In the genomic region with DNA sequence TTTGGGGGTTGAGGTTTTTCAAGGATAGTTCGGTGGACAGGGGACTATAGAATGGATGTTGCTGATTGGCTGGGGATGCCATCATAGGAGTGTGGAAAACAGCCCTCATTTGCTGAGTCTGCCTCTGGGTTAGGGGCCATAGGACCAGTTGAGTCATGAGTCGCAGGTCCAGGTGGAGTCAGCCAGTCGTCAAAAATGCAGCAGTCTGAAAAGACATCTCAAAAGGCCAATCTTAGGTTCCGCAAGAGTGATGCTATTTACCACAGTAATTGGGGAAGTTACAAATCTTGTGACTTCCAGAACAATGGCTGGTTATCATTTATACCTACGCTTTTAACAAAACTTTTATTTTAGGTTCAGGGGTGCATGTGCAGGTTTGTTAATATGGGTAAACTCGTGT, we compare ENCODE assay signal across 15 cellular contexts.
DNase-seq lines count a peak whose midpoint lies in the region; ATAC-seq and TF ChIP-seq lines count a peak whose summit lies in the region.
"Had no signal": no experiment of that assay in that cellular context is flagged by ENCODE, and none has a peak within 500 bp of the region (broad histone marks: within the 10 kb centered on the region; RNA-seq: fewer than 3 reads in every experiment).

No MANE protein-coding gene starts in this region.

- H3K27ac Mint-ChIP-seq in stimulated activated naive B cell treated with anti-CD40 and anti-IgM and Interleukin-4, amounts not matched to agents 10 μg/mL and 1 μg/mL and 100 μg/mL, for 72 hours, result no peak overlapping the region
- H3K27ac Mint-ChIP-seq: CD14-positive monocyte; CD8-positive, alpha-beta T cell had no signal

- peak overlapping the region; percentile 94 for H3K27ac ChIP-seq in OCI-LY1 (ENCODE audit: low read depth, low read length, poor library complexity, severe bottlenecking)
- no peak overlapping the region for H3K27ac ChIP-seq in heart right ventricle

- H3K9ac ChIP-seq in OCI-LY1 (ENCODE audit: low read length), result no peak overlapping the region

- H3K4me3 Mint-ChIP-seq in stimulated activated naive B cell treated with anti-CD40 and anti-IgM and Interleukin-4, amounts not matched to agents 10 μg/mL and 1 μg/mL and 100 μg/mL, for 72 hours, result no peak overlapping the region
- H3K4me3 Mint-ChIP-seq: CD14-positive monocyte; CD8-positive, alpha-beta T cell had no signal

- no peaks in the 10 kb centered on the region for H3K36me3 ChIP-seq in GM06990 (ENCODE audit: control insufficient read depth, insufficient read depth, low read length)
- peaks cover 8% of the 10 kb centered on the region; the same call in 1 of the 2 replicates for H3K36me3 ChIP-seq in OCI-LY1 (ENCODE audit: insufficient read depth, low read length)
- peaks cover 0 to 6% (median 0%) of the 10 kb centered on the region in 9 donors for H3K36me3 ChIP-seq in heart right ventricle

- DNase-seq in GM06990 (ENCODE audit: extremely low read depth, insufficient read length), result peak; percentile 21
- DNase-seq in germinal center (ENCODE audit: low spot score), result peak; percentile 63
- peak; percentile 6 for DNase-seq in stimulated activated naive B cell treated with anti-CD40 and anti-IgM and Interleukin-4, amounts not matched to agents 10 μg/mL and 1 μg/mL and 100 μg/mL, for 72 hours
- no peak for DNase-seq in activated gamma-delta T cell treated with Interleukin-2 at 50 U/mL for 16 hours
- no peak for DNase-seq in GM19240 (ENCODE audit: insufficient read length, low spot score)
- DNase-seq in heart right ventricle, result no peak
- DNase-seq: CD8-positive, alpha-beta T cell; COR-L47; DMS153; DMS79 treated with DMSO at 0.1 percent for 48 hours; GF-D8 had no signal

- H3K27me3 ChIP-seq in GM06990 (replicated peaks; ENCODE audit: control insufficient read depth, insufficient read depth, low read length), result no peaks in the 10 kb centered on the region; the same call in 1 of the 2 replicates
- H3K27me3 ChIP-seq in OCI-LY1 (ENCODE audit: insufficient read depth, low read length), result no peaks in the 10 kb centered on the region
- no peaks in the 10 kb centered on the region for H3K27me3 ChIP-seq in heart right ventricle

- H3K9me3 Mint-ChIP-seq in stimulated activated naive B cell treated with anti-CD40 and anti-IgM and Interleukin-4, amounts not matched to agents 10 μg/mL and 1 μg/mL and 100 μg/mL, for 72 hours, result peaks cover 0 to 8% of the 10 kb centered on the region in 2 donors
- H3K9me3 Mint-ChIP-seq: CD8-positive, alpha-beta T cell had no signal

- H3K4me1 ChIP-seq in OCI-LY1 (ENCODE audit: insufficient read depth, low read length, severe bottlenecking) (peaks cover 91% of the 10 kb centered on the region), heart right ventricle (peaks cover 3 to 59% (median 26%) of the 10 kb centered on the region in 9 donors)

- H3K4me3 ChIP-seq in GM06990 (replicated peaks; ENCODE audit: low read depth, low read length) (no peak overlapping the region), OCI-LY1 (ENCODE audit: low read depth, low read length, poor library complexity, severe bottlenecking) (peak overlapping the region; percentile 9), heart right ventricle (no peak overlapping the region)
- H3K4me3 ChIP-seq: A549 had no signal

- 96 to 97% methylated on average over 6 of the region's 6 CpGs for WGBS in heart right ventricle, 2 donors

- peaks cover 14 to 28% of the 10 kb centered on the region in 2 donors for H3K4me1 Mint-ChIP-seq in stimulated activated naive B cell treated with anti-CD40 and anti-IgM and Interleukin-4, amounts not matched to agents 10 μg/mL and 1 μg/mL and 100 μg/mL, for 72 hours

- H3F3A ChIP-seq in OCI-LY1 (ENCODE audit: insufficient read depth, low read length), result no peaks in the 10 kb centered on the region

- TF ChIP-seq CTCF in GM06990 (IDR thresholded peaks at IDR 0.05; ENCODE audit: insufficient read depth, low read length, poor library complexity, severe bottlenecking), result no peak
- no peak for TF ChIP-seq CTCF in OCI-LY1 (IDR thresholded peaks at IDR 0.05; ENCODE audit: low read length)
- no peak for TF ChIP-seq CTCF in heart right ventricle (IDR thresholded peaks at IDR 0.05)

- no peaks in the 10 kb centered on the region for H4K20me1 ChIP-seq in OCI-LY1 (ENCODE audit: insufficient read depth, low read length)

- H2AFZ ChIP-seq in OCI-LY1 (ENCODE audit: low read length), result no peak overlapping the region

- no peaks in the 10 kb centered on the region for H3K36me3 Mint-ChIP-seq in stimulated activated naive B cell treated with anti-CD40 and anti-IgM and Interleukin-4, amounts not matched to agents 10 μg/mL and 1 μg/mL and 100 μg/mL, for 72 hours
- H3K36me3 Mint-ChIP-seq: CD14-positive monocyte; CD8-positive, alpha-beta T cell had no signal

- no peaks in the 10 kb centered on the region for H3K9me3 ChIP-seq in OCI-LY1 (ENCODE audit: low read length)
- peaks cover 0 to 19% (median 3%) of the 10 kb centered on the region in 11 donors for H3K9me3 ChIP-seq in heart right ventricle

- peak overlapping the region; percentile 29; the same call in 1 of the 2 replicates for H3K4me2 ChIP-seq in OCI-LY1 (ENCODE audit: low read length)
- H3K4me2 ChIP-seq: A549 had no signal

- H3K79me2 ChIP-seq in OCI-LY1 (ENCODE audit: insufficient read depth, low read length), result no peaks in the 10 kb centered on the region

- H3K27me3 Mint-ChIP-seq in stimulated activated naive B cell treated with anti-CD40 and anti-IgM and Interleukin-4, amounts not matched to agents 10 μg/mL and 1 μg/mL and 100 μg/mL, for 72 hours, result peaks cover 4 to 12% of the 10 kb centered on the region in 2 donors

- intact Hi-C loops in heart right ventricle (cut with DNase I), result no loop called here

- peak; percentile 91 to 94 for ATAC-seq in stimulated activated naive B cell treated with anti-CD40 and anti-IgM and Interleukin-4, amounts not matched to agents 10 μg/mL and 1 μg/mL and 100 μg/mL, for 72 hours (replicated peaks)
- no peak for ATAC-seq in heart right ventricle
- ATAC-seq: A549; CD8-positive, alpha-beta T cell; HCT116 had no signal

- H3K9me2 ChIP-seq in OCI-LY1 (ENCODE audit: low read depth, low read length), result no peaks in the 10 kb centered on the region

Comparison
In these comparisons a context has a peak if more than half of its experiments do, and no peak if none do; other contexts are left out.
1. DNase-seq: peak in GM06990 (single experiment), germinal center (single experiment) and stimulated activated naive B cell treated with anti-CD40 and anti-IgM and Interleukin-4, amounts not matched to agents 10 μg/mL and 1 μg/mL and 100 μg/mL, for 72 hours (single experiment); none in activated gamma-delta T cell treated with Interleukin-2 at 50 U/mL for 16 hours (single experiment), GM19240 (single experiment) and heart right ventricle (0 of 2).
2. ATAC-seq: peak in stimulated activated naive B cell treated with anti-CD40 and anti-IgM and Interleukin-4, amounts not matched to agents 10 μg/mL and 1 μg/mL and 100 μg/mL, for 72 hours (2 of 2); none in heart right ventricle (0 of 8).